Comparison of ENCODE assay signal across 8 cellular contexts in genomic region chr10:101062231-101063161, GRCh38. TPM values are rescaled to one million over a fixed set of nuclear protein-coding genes. Genes with fewer than 3 reads are reported as not detected.
DNase-seq lines count a peak whose midpoint lies in the region; ATAC-seq and TF ChIP-seq lines count a peak whose summit lies in the region.

No MANE protein-coding gene starts in this region.

- H3K36me3 ChIP-seq in RWPE2 (ENCODE audit: low read depth): no peaks in the 10 kb centered on the region; the same call in 1 of the 2 replicates
- no peaks in the 10 kb centered on the region for H3K36me3 ChIP-seq in adipocyte (ENCODE audit: control insufficient read depth, insufficient read depth, low read length, severe bottlenecking)
- no peaks in the 10 kb centered on the region for H3K36me3 ChIP-seq in iPS-15b (ENCODE audit: control insufficient read depth, insufficient read depth, low read length)
- no peaks in the 10 kb centered on the region for H3K36me3 ChIP-seq in smooth muscle cell (ENCODE audit: low read depth)

- no peaks in the 10 kb centered on the region for H4K20me1 ChIP-seq in smooth muscle cell (ENCODE audit: low read depth)

- DNase-seq in DMS79 (lab: John Stamatoyannopoulos, UW): peak; percentile 29
- DNase-seq in RWPE2 (ENCODE audit: low spot score): no peak
- peak; percentile 54 for DNase-seq in adipocyte (ENCODE audit: low read depth)
- peak; percentile 23 for DNase-seq in smooth muscle cell (lab: John Stamatoyannopoulos, UW; ENCODE audit: unreplicated experiment)
- no peak for DNase-seq in omental fat pad (ENCODE audit: low spot score)

- WGBS in smooth muscle cell (ENCODE audit: low lambda C conversion rate): 4% methylated on average over 71 of the region's 72 CpGs

- TF ChIP-seq CTCF in RWPE2 (IDR thresholded peaks at IDR 0.05; ENCODE audit: poor library complexity, severe bottlenecking) (peak; percentile 51), smooth muscle cell (IDR thresholded peaks at IDR 0.05; ENCODE audit: borderline replicate concordance, insufficient read depth, poor library complexity, severe bottlenecking) (peak; percentile 54), omental fat pad (IDR thresholded peaks at IDR 0.05) (no peak)

- H2AFZ ChIP-seq in smooth muscle cell (ENCODE audit: low read depth): no peak overlapping the region

- peaks cover 5% of the 10 kb centered on the region for H3K4me1 ChIP-seq in RWPE2 (ENCODE audit: insufficient read depth, poor library complexity, severe bottlenecking)
- H3K4me1 ChIP-seq in adipocyte (ENCODE audit: control insufficient read depth, insufficient read depth, low read length): peaks cover 56% of the 10 kb centered on the region
- peaks cover 8% of the 10 kb centered on the region for H3K4me1 ChIP-seq in iPS-15b (ENCODE audit: control insufficient read depth, insufficient read depth, low read length)
- H3K4me1 ChIP-seq in smooth muscle cell (ENCODE audit: low read depth): peaks cover 46% of the 10 kb centered on the region

- H3K9me3 ChIP-seq in RWPE2 (ENCODE audit: severe bottlenecking) (no peaks in the 10 kb centered on the region), adipocyte (ENCODE audit: control insufficient read depth, low read length) (no peaks in the 10 kb centered on the region), iPS-15b (ENCODE audit: control insufficient read depth, insufficient read depth, low read length) (no peaks in the 10 kb centered on the region), smooth muscle cell (replicated peaks; ENCODE audit: low read depth) (no peaks in the 10 kb centered on the region)

- H3K4me3 ChIP-seq in RWPE2 (ENCODE audit: severe bottlenecking) (peak overlapping the region; percentile 94), adipocyte (ENCODE audit: low read length) (peak overlapping the region; percentile 94), iPS-15b (ENCODE audit: low read depth, low read length) (peak overlapping the region; percentile 98), smooth muscle cell (peak overlapping the region; percentile 76)

- H3K27me3 ChIP-seq in RWPE2 (ENCODE audit: insufficient read depth, poor library complexity, severe bottlenecking) (no peaks in the 10 kb centered on the region), adipocyte (replicated peaks; ENCODE audit: control insufficient read depth, insufficient read depth, low read length) (no peaks in the 10 kb centered on the region), iPS-15b (ENCODE audit: control insufficient read depth, insufficient read depth, low read length) (peaks cover 62% of the 10 kb centered on the region), smooth muscle cell (ENCODE audit: low read depth) (no peaks in the 10 kb centered on the region)

- peak; percentile 35 for ATAC-seq in HG03354 (IDR thresholded peaks at IDR 0.05; ENCODE audit: poor library complexity, severe bottlenecking, unreplicated experiment)
- ATAC-seq in RWPE2 (ENCODE audit: low read depth): no peak
- no peak for ATAC-seq in omental fat pad (ENCODE audit: low FRiP score)
- no peak for ATAC-seq in HG03025 (IDR thresholded peaks at IDR 0.05; ENCODE audit: low FRiP score, unreplicated experiment)

- H3K4me2 ChIP-seq in smooth muscle cell: peak overlapping the region; percentile 91

- H3K79me2 ChIP-seq in smooth muscle cell (ENCODE audit: low read depth): no peaks in the 10 kb centered on the region

- H3K27ac ChIP-seq in RWPE2 (ENCODE audit: poor library complexity, severe bottlenecking) (peak overlapping the region; percentile 83), smooth muscle cell (ENCODE audit: low read depth) (peak overlapping the region; percentile 88)

- H3K9ac ChIP-seq in adipocyte (ENCODE audit: low read length): peak overlapping the region; percentile 96
- H3K9ac ChIP-seq in iPS-15b (ENCODE audit: low read depth, low read length): no peak overlapping the region
- peak overlapping the region; percentile 92 for H3K9ac ChIP-seq in smooth muscle cell (ENCODE audit: low read depth)

- peaks cover 24% of the 10 kb centered on the region for H3F3A ChIP-seq in smooth muscle cell (ENCODE audit: low read depth)

RNA-seq across cellular contexts. Expression of gene KAZALD1, which starts 0.7 kb away (rescaled TPM):
- total RNA-seq in smooth muscle cell (11.5 and 13.1 TPM in 2 replicates), omental fat pad (10 to 100 TPM in 1 of 4 donors, 1 to 10 TPM in 2, under 1 TPM in 1; 0.72 to 15.0 (median 1.6) TPM)
- 20.3 and 20.4 TPM in 2 replicates for polyA plus RNA-seq in smooth muscle cell

RNA-seq across cellular contexts. Expression of gene SFXN3, which starts 31.5 kb away (rescaled TPM):
- 79.1 and 86.9 TPM in 2 replicates for total RNA-seq in smooth muscle cell
- 92.1 and 120 TPM in 2 replicates for polyA plus RNA-seq in smooth muscle cell
- total RNA-seq in omental fat pad: 10 to 100 TPM; 54.8 to 97.3 (median 71.2) TPM

RNA-seq across cellular contexts. Expression of gene PDZD7, which starts 31.6 kb away (rescaled TPM):
- total RNA-seq in smooth muscle cell: 2.0 and 4.5 TPM in 2 replicates
- polyA plus RNA-seq in smooth muscle cell: 0.93 and 4.2 TPM in 2 replicates
- total RNA-seq in omental fat pad: 1 to 10 TPM in 1 of 4 donors, under 1 TPM in 3; 0.12 to 3.3 (median 0.30) TPM

Comparison
In these comparisons a context has a peak if more than half of its experiments do, and no peak if none do; other contexts are left out.
1. DNase-seq: peak in DMS79 (single experiment), adipocyte (single experiment) and smooth muscle cell (single experiment); none in RWPE2 (single experiment) and omental fat pad (single experiment).
2. CTCF ChIP-seq: peak in RWPE2 (single experiment) and smooth muscle cell (single experiment); none in omental fat pad (0 of 3).
3. Peak in every context shown above with its lines, with median percentiles within 50 percentile points of each other: H3K4me3 ChIP-seq.